8 cellular contexts compared by ENCODE assay signal in genomic region chr11:66694732-66695207, GRCh38. TPM values are rescaled to one million over a fixed set of nuclear protein-coding genes. Genes with fewer than 3 reads are reported as not detected.
DNase-seq lines count a peak whose midpoint lies in the region; ATAC-seq, FAIRE-seq and TF ChIP-seq lines count a peak whose summit lies in the region.

No MANE protein-coding gene starts in this region.

- TF ChIP-seq CTCF in glutamatergic neuron (IDR thresholded peaks at IDR 0.05; ENCODE audit: partially characterized antibody, unreplicated experiment) (peak; percentile 88), upper lobe of left lung (IDR thresholded peaks at IDR 0.05) (peak; percentile 87 to 96 (median 92))

- peak; percentile 99 for ATAC-seq in SK-N-SH treated with all-trans-retinoic acid at 6 μM for 48 hours
- peak; percentile 90 to 93 for ATAC-seq in upper lobe of left lung (ENCODE audit: low FRiP score in 2 of 2)

- no peaks in the 10 kb centered on the region for H3K27me3 ChIP-seq in trophoblast cell (ENCODE audit: insufficient read depth, low read length)
- no peaks in the 10 kb centered on the region for H3K27me3 ChIP-seq in upper lobe of left lung

- peaks cover 15% of the 10 kb centered on the region for H3K9me3 Mint-ChIP-seq in glutamatergic neuron (ENCODE audit: unreplicated experiment)

- H3K36me3 Mint-ChIP-seq in glutamatergic neuron (ENCODE audit: unreplicated experiment) = no peaks in the 10 kb centered on the region

- H3K27ac ChIP-seq in trophoblast cell (ENCODE audit: low read depth, low read length) (no peak overlapping the region), upper lobe of left lung (no peak overlapping the region)

- FAIRE-seq in A204.1 (lab: Jason Lieb, UNC) = peak; percentile 97

- no CpG with 5 or more reads among the region's 6 CpGs for WGBS in trophoblast cell (ENCODE audit: extremely low coverage, insufficient coverage, insufficient read length)
- 16 to 33% methylated on average over 3 to 6 of the region's 6 CpGs for WGBS in upper lobe of left lung, 2 donors

- H3K9me3 ChIP-seq in trophoblast cell (ENCODE audit: insufficient read depth, low read depth, low read length) (peaks cover 4% of the 10 kb centered on the region), upper lobe of left lung (no peaks in the 10 kb centered on the region)

- DNase-seq in GM19238 (ENCODE audit: insufficient read length, low spot score) (peak; percentile 87), NCI-H128 (lab: John Stamatoyannopoulos, UW; ENCODE audit: unreplicated experiment) (peak; percentile 85), glutamatergic neuron (peak; percentile 90), trophoblast cell (peak; percentile 96 to 100), upper lobe of left lung (peak in 1 of 2 donors; percentile 92)
- peak; percentile 83 for DNase-seq in activated naive CD4-positive, alpha-beta T cell treated with anti-CD3 and anti-CD28 coated beads, Interleukin-2, amount 50 U/mL, for 16 hours

- H3K4me2 ChIP-seq in trophoblast cell (ENCODE audit: low read length) = no peak overlapping the region

- H4K12ac ChIP-seq in trophoblast cell (ENCODE audit: low read depth, low read length) = peak overlapping the region; percentile 43

- no peak overlapping the region for H3K9ac ChIP-seq in trophoblast cell (ENCODE audit: low read length)

- no peak for TF ChIP-seq POLR2A in upper lobe of left lung (IDR thresholded peaks at IDR 0.05)

- H3K79me1 ChIP-seq in trophoblast cell (ENCODE audit: low read length) = no peaks in the 10 kb centered on the region

- no peak overlapping the region for H3K4me3 ChIP-seq in trophoblast cell (ENCODE audit: low read depth, low read length)
- H3K4me3 ChIP-seq in upper lobe of left lung = no peak overlapping the region

- H4K91ac ChIP-seq in trophoblast cell (ENCODE audit: low read depth, low read length) = no peak overlapping the region

- H3K27me3 Mint-ChIP-seq in glutamatergic neuron (ENCODE audit: unreplicated experiment) = peaks cover 11% of the 10 kb centered on the region

- H3K4me3 Mint-ChIP-seq in glutamatergic neuron (ENCODE audit: unreplicated experiment) = no peak overlapping the region

- H2BK12ac ChIP-seq in trophoblast cell (ENCODE audit: low read length) = no peak overlapping the region

- H2AFZ ChIP-seq in trophoblast cell (ENCODE audit: insufficient read depth, low read length, poor library complexity) = no peak overlapping the region

- H4K8ac ChIP-seq in trophoblast cell (ENCODE audit: low read depth, low read length) = no peak overlapping the region

- H3K14ac ChIP-seq in trophoblast cell (ENCODE audit: low read length) = no peak overlapping the region

- H2BK5ac ChIP-seq in trophoblast cell (ENCODE audit: low read depth, low read length, poor library complexity) = no peak overlapping the region

- H3K4me1 ChIP-seq in trophoblast cell (ENCODE audit: control insufficient read depth in 1 of 2, insufficient read depth in 2 of 2, low read length in 2 of 2) (no peaks in the 10 kb centered on the region), upper lobe of left lung (no peaks in the 10 kb centered on the region)

- TF ChIP-seq EP300 in upper lobe of left lung (IDR thresholded peaks at IDR 0.05) = no peak

- no peak overlapping the region for H2AK5ac ChIP-seq in trophoblast cell (ENCODE audit: low read length)

- H3K79me2 ChIP-seq in trophoblast cell (ENCODE audit: control insufficient read depth, insufficient read depth, low read length, poor library complexity) = no peaks in the 10 kb centered on the region

- no peak overlapping the region for H2BK120ac ChIP-seq in trophoblast cell (ENCODE audit: insufficient read depth, low read length, poor library complexity)

- no peak overlapping the region for H3K23ac ChIP-seq in trophoblast cell (ENCODE audit: low read length)

- H3K36me3 ChIP-seq in trophoblast cell (ENCODE audit: control insufficient read depth in 1 of 2, insufficient read depth in 2 of 2, low read length in 2 of 2) (peaks cover 12 to 33% of the 10 kb centered on the region in 2 experiments), upper lobe of left lung (no peaks in the 10 kb centered on the region)

- no peaks in the 10 kb centered on the region for H3K4me1 Mint-ChIP-seq in glutamatergic neuron (ENCODE audit: low read depth, unreplicated experiment)

- H3K4ac ChIP-seq in trophoblast cell (ENCODE audit: low read depth, low read length) = no peak overlapping the region

- H3K27ac Mint-ChIP-seq in glutamatergic neuron (ENCODE audit: unreplicated experiment) = peak overlapping the region; percentile 64

- no peak overlapping the region for H3K18ac ChIP-seq in trophoblast cell (ENCODE audit: low read length)

TF ChIP-seq in SK-N-SH treated with all-trans-retinoic acid at 6 μM for 48 hours, 23 proteins besides CTCF, POLR2A, EP300 and RAD21:
- TF ChIP-seq TOX (CRISPR knock-in tag; IDR thresholded peaks at IDR 0.05; ENCODE audit: borderline replicate concordance) = no peak
- no peak for TF ChIP-seq CSRNP3 (CRISPR knock-in tag; IDR thresholded peaks at IDR 0.05)
- TF ChIP-seq TCF4 (CRISPR knock-in tag; IDR thresholded peaks at IDR 0.05; ENCODE audit: borderline replicate concordance) = peak; percentile 44

RNA-seq across cellular contexts. Expression of gene RBM4B, which starts 17.1 kb away (rescaled TPM):
- total RNA-seq in glutamatergic neuron (ENCODE audit: unreplicated experiment) (61.2 TPM), upper lobe of left lung (10 to 100 TPM in 4 of 6 donors, 1 to 10 TPM in 2; 7.3 to 27.2 (median 13.9) TPM)
- 23.6 and 23.8 TPM in 2 replicates for polyA plus RNA-seq in trophoblast cell (2013)

RNA-seq across cellular contexts. Expression of gene SPTBN2, which starts 34.2 kb away (rescaled TPM):
- total RNA-seq in glutamatergic neuron (ENCODE audit: unreplicated experiment) = 371 TPM
- 7.6 and 8.6 TPM in 2 replicates for polyA plus RNA-seq in trophoblast cell (2013)
- 10 to 100 TPM in 5 of 6 donors, 1 to 10 TPM in 1; 9.3 to 45.1 (median 21.1) TPM for total RNA-seq in upper lobe of left lung

RNA-seq across cellular contexts. Expression of gene RBM4, which starts 56.3 kb away (rescaled TPM):
- total RNA-seq in glutamatergic neuron (ENCODE audit: unreplicated experiment) = 244 TPM
- polyA plus RNA-seq in trophoblast cell (2013) = 136 and 139 TPM in 2 replicates
- 100 to 1,000 TPM in 2 of 6 donors, 10 to 100 TPM in 4; 62.4 to 103 (median 90.2) TPM for total RNA-seq in upper lobe of left lung
